15 cellular contexts compared by ENCODE assay signal in genomic region chr17:6567528-6568185, GRCh38. TPM values are rescaled to one million over a fixed set of nuclear protein-coding genes. Genes with fewer than 3 reads are reported as not detected.
DNase-seq lines count a peak whose midpoint lies in the region; ATAC-seq and TF ChIP-seq lines count a peak whose summit lies in the region.
"Had no signal": no experiment of that assay in that cellular context is flagged by ENCODE, and none has a peak within 500 bp of the region (broad histone marks: within the 10 kb centered on the region; RNA-seq: fewer than 3 reads in every experiment).

No MANE protein-coding gene starts in this region.

- no peak overlapping the region for H3K4me3 Mint-ChIP-seq in WTC11
- H3K4me3 Mint-ChIP-seq: T-helper 17 cell had no signal

- H3K36me3 ChIP-seq in iPS-18a (ENCODE audit: control insufficient read depth, low read depth, low read length) = no peaks in the 10 kb centered on the region
- H3K36me3 ChIP-seq in skeletal muscle satellite cell (ENCODE audit: insufficient read depth, low read length) = no peaks in the 10 kb centered on the region

- peak; percentile 32 for DNase-seq in DMS 273 (lab: John Stamatoyannopoulos, UW; ENCODE audit: unreplicated experiment)
- no peak for DNase-seq in DMS 273 treated with DMSO at 0.1 percent for 48 hours (lab: John Stamatoyannopoulos, UW)
- DNase-seq in WTC11 (ENCODE audit: low spot score) = no peak
- DNase-seq in NCI-H446 treated with DMSO at 0.1 percent for 48 hours (lab: John Stamatoyannopoulos, UW) = no peak
- no peak for DNase-seq in foreskin melanocyte
- no peak for DNase-seq in stimulated activated CD4-positive, alpha-beta T cell treated with anti-CD3 and anti-CD28 coated beads, Interleukin-15, amount 100 ng/mL, for 24 hours
- DNase-seq: effector CD8-positive, alpha-beta T cell; NCI-H1092 treated with DMSO at 0.1 percent for 48 hours; stimulated activated CD4-positive, alpha-beta T cell treated with anti-CD3 and anti-CD28 coated beads, Interleukin-1b, Interleukin-23, amount 100 ng/mL, for 48 hours; stimulated activated naive CD4-positive, alpha-beta T cell treated with Interleukin-2 at 50 U/mL for 16 hours; T-helper 17 cell had no signal

- CTCF ChIA-PET in WTC11 (lab: Charles Lee) = interaction anchor here (0.7 to 1.5 kb wide), 5 partner anchors 9 to 97 kb away, joined by 3 to 5 read pairs (median 3); no protein-coding TSS in a partner anchor

- POLR2A ChIA-PET in WTC11 (lab: Charles Lee) = no interaction called here

- H3K9me3 ChIP-seq in iPS-18a (ENCODE audit: control insufficient read depth, low read depth, low read length) (no peaks in the 10 kb centered on the region), skeletal muscle satellite cell (replicated peaks; ENCODE audit: low read length) (no peaks in the 10 kb centered on the region)

- peak overlapping the region; percentile 0 for H3K9ac ChIP-seq in iPS-18a (ENCODE audit: low read length)
- no peak overlapping the region for H3K9ac ChIP-seq in skeletal muscle satellite cell (ENCODE audit: low read depth, low read length)

- H3K9me3 Mint-ChIP-seq in WTC11 = no peaks in the 10 kb centered on the region

- H3K4me2 ChIP-seq in skeletal muscle satellite cell (ENCODE audit: low read length) = peak overlapping the region; percentile 34

- H3K4me1 ChIP-seq in iPS-18a (ENCODE audit: control insufficient read depth, low read depth, low read length) = peaks cover 17% of the 10 kb centered on the region
- H3K4me1 ChIP-seq in skeletal muscle satellite cell (ENCODE audit: control insufficient read depth, insufficient read depth, low read length) = peaks cover 12% of the 10 kb centered on the region

- H3K4me1 Mint-ChIP-seq in WTC11 = peaks cover 20% of the 10 kb centered on the region
- H3K4me1 Mint-ChIP-seq: T-helper 17 cell had no signal

- H3K27ac ChIP-seq in iPS-18a (ENCODE audit: low read length) = no peak overlapping the region
- H3K27ac ChIP-seq: 22Rv1, HL-60 had no signal

- no peak for TF ChIP-seq CTCF in WTC11 (IDR thresholded peaks at IDR 0.05)

- H3K27ac Mint-ChIP-seq in WTC11 = peak overlapping the region; percentile 89
- H3K27ac Mint-ChIP-seq: T-helper 17 cell had no signal

- H3K4me3 ChIP-seq in iPS-18a (ENCODE audit: low read length) = peak overlapping the region; percentile 5
- H3K4me3 ChIP-seq in skeletal muscle satellite cell (ENCODE audit: low read length) = no peak overlapping the region

- H3K27me3 ChIP-seq in iPS-18a (ENCODE audit: control insufficient read depth, insufficient read depth, low read length) (no peaks in the 10 kb centered on the region), skeletal muscle satellite cell (ENCODE audit: control insufficient read depth, insufficient read depth, low read length) (peaks cover 2% of the 10 kb centered on the region)

- H3K27me3 Mint-ChIP-seq in WTC11 (ENCODE audit: low read depth) = no peaks in the 10 kb centered on the region; the same call in 1 of the 2 replicates

- peak; percentile 77 for ATAC-seq in WTC11
- ATAC-seq: T-helper 17 cell had no signal

- H3K36me3 Mint-ChIP-seq in WTC11 = no peaks in the 10 kb centered on the region

TF ChIP-seq in WTC11, 78 proteins besides CTCF, POLR2A, EP300 and RAD21 (continues in another document):
- TF ChIP-seq ZNF512 (CRISPR knock-in tag; IDR thresholded peaks at IDR 0.05; ENCODE audit: borderline replicate concordance) = no peak
- no peak for TF ChIP-seq USF1 (CRISPR knock-in tag; IDR thresholded peaks at IDR 0.05)
- no peak for TF ChIP-seq ARID4B (CRISPR knock-in tag; IDR thresholded peaks at IDR 0.05; ENCODE audit: borderline replicate concordance)
- TF ChIP-seq AR (CRISPR knock-in tag; IDR thresholded peaks at IDR 0.05) = no peak
- TF ChIP-seq, protein P1, sequence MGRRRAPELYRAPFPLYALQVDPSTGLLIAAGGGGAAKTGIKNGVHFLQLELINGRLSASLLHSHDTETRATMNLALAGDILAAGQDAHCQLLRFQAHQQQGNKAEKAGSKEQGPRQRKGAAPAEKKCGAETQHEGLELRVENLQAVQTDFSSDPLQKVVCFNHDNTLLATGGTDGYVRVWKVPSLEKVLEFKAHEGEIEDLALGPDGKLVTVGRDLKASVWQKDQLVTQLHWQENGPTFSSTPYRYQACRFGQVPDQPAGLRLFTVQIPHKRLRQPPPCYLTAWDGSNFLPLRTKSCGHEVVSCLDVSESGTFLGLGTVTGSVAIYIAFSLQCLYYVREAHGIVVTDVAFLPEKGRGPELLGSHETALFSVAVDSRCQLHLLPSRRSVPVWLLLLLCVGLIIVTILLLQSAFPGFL (CRISPR knock-in tag; IDR thresholded peaks at IDR 0.05; ENCODE audit: borderline replicate concordance) = no peak

RNA-seq across cellular contexts. Expression of gene PITPNM3, which starts 11.3 kb away (rescaled TPM):
- total RNA-seq in WTC11 (2021) = 2.1 to 2.8 TPM (median 2.3 TPM) in 3 replicates
- total RNA-seq in skeletal muscle satellite cell (2012; rRNA removed) = 0.51 and 0.87 TPM in 2 replicates
